Comparison of ENCODE assay signal across 14 cellular contexts in genomic region chrX:155745792-155746191, GRCh38.
DNase-seq lines count a peak whose midpoint lies in the region; ATAC-seq and TF ChIP-seq lines count a peak whose summit lies in the region.
"Had no signal": no experiment of that assay in that cellular context is flagged by ENCODE, and none has a peak within 500 bp of the region (broad histone marks: within the 10 kb centered on the region; RNA-seq: fewer than 3 reads in every experiment).

No MANE protein-coding gene starts in this region.

- H3K4me3 ChIP-seq in HCT116 (replicated peaks in 1 of 2; ENCODE audit: low read depth in 1 of 2, low read length in 2 of 2) (no peak overlapping the region), body of pancreas (no peak overlapping the region), mesenchymal stem cell (ENCODE audit: insufficient read depth in 1 of 2, low read depth in 1 of 2, low read length in 2 of 2) (no peak overlapping the region)
- H3K4me3 ChIP-seq: lung had no signal

- WGBS in body of pancreas, 2 donors, result 18 to 20% methylated on average over 2 of the region's 2 CpGs
- 50% methylated on average over 1 of the region's 2 CpGs for WGBS in mesenchymal stem cell

- DNase-seq in HCT116 (ENCODE audit: low read depth, low spot score) (peak; percentile 12), NCI-H2107 treated with DMSO at 0.1 percent for 48 hours (lab: John Stamatoyannopoulos, UW; ENCODE audit: unreplicated experiment) (peak; percentile 46), body of pancreas (peak; percentile 23 to 37 (median 30)), mesenchymal stem cell (peak; percentile 11), ecto neural progenitor cell (ENCODE audit: low spot score) (no peak)
- DNase-seq: activated naive CD4-positive, alpha-beta T cell; GDM1; NCI-H146 had no signal

- ATAC-seq in HCT116, result no peak
- no peak for ATAC-seq in body of pancreas
- ATAC-seq in HG02973 (IDR thresholded peaks at IDR 0.05; ENCODE audit: unreplicated experiment), result no peak
- no peak for ATAC-seq in stimulated activated memory B cell treated with anti-CD40 and anti-IgM and Interleukin-4, amounts not matched to agents 10 μg/mL and 1 μg/mL and 100 μg/mL, for 72 hours
- no peak for ATAC-seq in HG03439 (IDR thresholded peaks at IDR 0.05; ENCODE audit: unreplicated experiment)

- TF ChIP-seq CTCF in HCT116 (IDR thresholded peaks at IDR 0.05 in 2 of 3, conservative IDR thresholded peaks at IDR 0.05 in 1 of 3; ENCODE audit: borderline replicate concordance in 1 of 3, insufficient read depth in 1 of 3, low read depth in 2 of 3, low read length in 2 of 3), result no peak
- no peak for TF ChIP-seq CTCF in body of pancreas (IDR thresholded peaks at IDR 0.05)

- H3K4me1 ChIP-seq in HCT116 (ENCODE audit: control insufficient read depth in 1 of 2, insufficient read depth in 2 of 2, low read length in 2 of 2), result peaks cover 5 to 10% of the 10 kb centered on the region in 2 experiments; a peak in 2 of 4 replicates
- H3K4me1 ChIP-seq in body of pancreas, result no peaks in the 10 kb centered on the region
- no peaks in the 10 kb centered on the region for H3K4me1 ChIP-seq in mesenchymal stem cell (ENCODE audit: control insufficient read depth, insufficient read depth, low read depth, low read length)

- no peak overlapping the region for H2BK120ac ChIP-seq in mesenchymal stem cell (ENCODE audit: low read depth, low read length)

- no peaks in the 10 kb centered on the region for H4K20me1 ChIP-seq in HCT116 (ENCODE audit: insufficient read depth)

- H3K27me3 Mint-ChIP-seq in stimulated activated memory B cell treated with anti-CD40 and anti-IgM and Interleukin-4, amounts not matched to agents 10 μg/mL and 1 μg/mL and 100 μg/mL, for 72 hours, result peaks cover 6% of the 10 kb centered on the region
- H3K27me3 Mint-ChIP-seq: stimulated activated naive CD8-positive, alpha-beta T cell treated with anti-CD3 and anti-CD28 coated beads, Interleukin-15, Interleukin-2, amounts not matched to agents 100 ng/mL and 50 ng/mL, for 24 hours had no signal

- H3K4me3 Mint-ChIP-seq in stimulated activated memory B cell treated with anti-CD40 and anti-IgM and Interleukin-4, amounts not matched to agents 10 μg/mL and 1 μg/mL and 100 μg/mL, for 72 hours, result no peak overlapping the region
- H3K4me3 Mint-ChIP-seq: stimulated activated naive CD8-positive, alpha-beta T cell treated with anti-CD3 and anti-CD28 coated beads, Interleukin-15, Interleukin-2, amounts not matched to agents 100 ng/mL and 50 ng/mL, for 24 hours had no signal

- no peak overlapping the region for H3K18ac ChIP-seq in mesenchymal stem cell (ENCODE audit: low read depth in 1 of 2, low read length in 2 of 2)

- intact Hi-C loops in HCT116 (cut with micrococcal nuclease), result no loop called here
- intact Hi-C loops in body of pancreas (cut with DNase I), result no loop called here

- no peak for TF ChIP-seq RAD21 in HCT116 (IDR thresholded peaks at IDR 0.05; ENCODE audit: low read depth)

- H3K4me1 Mint-ChIP-seq in stimulated activated memory B cell treated with anti-CD40 and anti-IgM and Interleukin-4, amounts not matched to agents 10 μg/mL and 1 μg/mL and 100 μg/mL, for 72 hours, result no peaks in the 10 kb centered on the region

- H3K4ac ChIP-seq in mesenchymal stem cell (ENCODE audit: low read depth in 1 of 2, low read length in 2 of 2), result no peak overlapping the region

- TF ChIP-seq POLR2A in HCT116 (IDR thresholded peaks at IDR 0.05; ENCODE audit: borderline replicate concordance, extremely low read depth, insufficient read depth, insufficient read length) (no peak), body of pancreas (IDR thresholded peaks at IDR 0.05) (no peak)

- H3K23ac ChIP-seq in mesenchymal stem cell (ENCODE audit: low read length in 2 of 2), result no peak overlapping the region

- H2BK15ac ChIP-seq in mesenchymal stem cell (ENCODE audit: low read depth, poor library complexity, severe bottlenecking), result no peak overlapping the region

- H3K79me1 ChIP-seq in mesenchymal stem cell (replicated peaks; ENCODE audit: low read length, poor library complexity, severe bottlenecking), result no peaks in the 10 kb centered on the region

- no peak overlapping the region for H3K27ac Mint-ChIP-seq in stimulated activated memory B cell treated with anti-CD40 and anti-IgM and Interleukin-4, amounts not matched to agents 10 μg/mL and 1 μg/mL and 100 μg/mL, for 72 hours
- H3K27ac Mint-ChIP-seq: stimulated activated naive CD8-positive, alpha-beta T cell treated with anti-CD3 and anti-CD28 coated beads, Interleukin-15, Interleukin-2, amounts not matched to agents 100 ng/mL and 50 ng/mL, for 24 hours had no signal

- CTCF ChIA-PET in HCT116 (lab: Charles Lee), result no interaction called here

- RAD21 ChIA-PET in HCT116 (lab: Charles Lee; ENCODE audit: low non-redundant PET in 1 of 2, low total read pairs in 2 of 2, uncharacterized antibody in 2 of 2, unreplicated experiment in 2 of 2), result no interaction called here

- H3K9me3 ChIP-seq in HCT116 (ENCODE audit: control insufficient read depth in 1 of 2, insufficient read depth in 1 of 2, low read depth in 1 of 2, low read length in 2 of 2) (no peaks in the 10 kb centered on the region), body of pancreas (no peaks in the 10 kb centered on the region), mesenchymal stem cell (ENCODE audit: control insufficient read depth, low read length) (peaks cover 11% of the 10 kb centered on the region)

- POLR2A ChIA-PET in HCT116 (lab: Charles Lee), result no interaction called here

- no peaks in the 10 kb centered on the region for H3K79me2 ChIP-seq in HCT116 (ENCODE audit: insufficient read depth, low read length)

- no peak overlapping the region for H2BK12ac ChIP-seq in mesenchymal stem cell (ENCODE audit: low read length in 2 of 2)

- no peak overlapping the region for H4K91ac ChIP-seq in mesenchymal stem cell (ENCODE audit: low read length)

- no peaks in the 10 kb centered on the region for H3K9me2 ChIP-seq in HCT116 (ENCODE audit: insufficient read depth)

- no peak overlapping the region for H3K14ac ChIP-seq in mesenchymal stem cell (ENCODE audit: low read length in 2 of 2)

- peak overlapping the region; percentile 68 for H2AFZ ChIP-seq in HCT116 (ENCODE audit: low read depth, low read length, poor library complexity, severe bottlenecking)
- H2AFZ ChIP-seq in mesenchymal stem cell (ENCODE audit: low read depth, low read length), result no peak overlapping the region

- H3K27me3 ChIP-seq in HCT116 (ENCODE audit: insufficient read depth, low read length) (no peaks in the 10 kb centered on the region), body of pancreas (no peaks in the 10 kb centered on the region), mesenchymal stem cell (ENCODE audit: control insufficient read depth in 1 of 2, insufficient read depth in 1 of 2, low read length in 2 of 2) (no peaks in the 10 kb centered on the region)

- no peak overlapping the region for H2AK5ac ChIP-seq in mesenchymal stem cell (ENCODE audit: low read length, severe bottlenecking)

- H4K8ac ChIP-seq in mesenchymal stem cell (ENCODE audit: low read length), result no peak overlapping the region

- peaks cover 11% of the 10 kb centered on the region for H3K9me3 Mint-ChIP-seq in stimulated activated memory B cell treated with anti-CD40 and anti-IgM and Interleukin-4, amounts not matched to agents 10 μg/mL and 1 μg/mL and 100 μg/mL, for 72 hours

- no peak overlapping the region for H3K9ac ChIP-seq in HCT116 (ENCODE audit: low read length)
- peak overlapping the region; percentile 24 for H3K9ac ChIP-seq in mesenchymal stem cell (ENCODE audit: low read length)

- no peak overlapping the region for H2BK5ac ChIP-seq in mesenchymal stem cell (ENCODE audit: low read depth, low read length, poor library complexity, severe bottlenecking)

- H3K27ac ChIP-seq in HCT116 (ENCODE audit: low read depth, low read length), result no peak overlapping the region
- H3K27ac ChIP-seq in body of pancreas, result no peak overlapping the region
- H3K27ac ChIP-seq in mesenchymal stem cell (ENCODE audit: low read length, poor library complexity, severe bottlenecking), result no peak overlapping the region
- H3K27ac ChIP-seq: epithelial cell of prostate had no signal

- peaks cover 2% of the 10 kb centered on the region for H3K36me3 Mint-ChIP-seq in stimulated activated memory B cell treated with anti-CD40 and anti-IgM and Interleukin-4, amounts not matched to agents 10 μg/mL and 1 μg/mL and 100 μg/mL, for 72 hours

- BruUV-seq in HCT116 (replicated peaks; lab: Mats Ljungman, UMichigan), result no TSS peak

- H3K4me2 ChIP-seq in HCT116 (ENCODE audit: low read length), result peak overlapping the region; percentile 54
- H3K4me2 ChIP-seq in mesenchymal stem cell (ENCODE audit: low read length, poor library complexity, severe bottlenecking), result no peak overlapping the region

- H3K36me3 ChIP-seq in HCT116 (ENCODE audit: control insufficient read depth in 1 of 2, insufficient read depth in 2 of 2, low read length in 2 of 2), result no peaks in the 10 kb centered on the region
- H3K36me3 ChIP-seq in body of pancreas (replicated peaks in 1 of 2; ENCODE audit: insufficient read depth in 1 of 2, low read depth in 2 of 2), result no peaks in the 10 kb centered on the region
- H3K36me3 ChIP-seq in mesenchymal stem cell (ENCODE audit: control insufficient read depth in 1 of 2, insufficient read depth in 2 of 2, low read depth in 1 of 2, low read length in 2 of 2), result no peaks in the 10 kb centered on the region

TF ChIP-seq in HCT116, 20 proteins besides CTCF, POLR2A, EP300 and RAD21:
- no peak for TF ChIP-seq SP1 (IDR thresholded peaks at IDR 0.05; ENCODE audit: low read depth)
- no peak for TF ChIP-seq POLR2AphosphoS5 (IDR thresholded peaks at IDR 0.05; ENCODE audit: low read depth, low read length)
- TF ChIP-seq ELF1 (IDR thresholded peaks at IDR 0.05; ENCODE audit: borderline replicate concordance, low read depth), result no peak
- TF ChIP-seq ATF3 (IDR thresholded peaks at IDR 0.05), result no peak
- no peak for TF ChIP-seq YY1 (IDR thresholded peaks at IDR 0.05; ENCODE audit: extremely low read depth, insufficient replicate concordance, low read depth, low read length)
- no peak for TF ChIP-seq ZFX (IDR thresholded peaks at IDR 0.05)
- no peak for TF ChIP-seq ZNF274 (IDR thresholded peaks at IDR 0.05; ENCODE audit: low read depth, low read length)
- no peak for TF ChIP-seq SRF (IDR thresholded peaks at IDR 0.05; ENCODE audit: low read depth)
- TF ChIP-seq CBX3 (IDR thresholded peaks at IDR 0.05; ENCODE audit: low read depth), result no peak
